In genomic region chr10:69885379-69886156, GRCh38 we compare ENCODE assay signal across 11 cellular contexts.
DNase-seq lines count a peak whose midpoint lies in the region; ATAC-seq, FAIRE-seq and TF ChIP-seq lines count a peak whose summit lies in the region.
"Had no signal": no experiment of that assay in that cellular context is flagged by ENCODE, and none has a peak within 500 bp of the region (broad histone marks: within the 10 kb centered on the region; RNA-seq: fewer than 3 reads in every experiment).

No MANE protein-coding gene starts in this region.

- no peaks in the 10 kb centered on the region for H4K20me1 ChIP-seq in keratinocyte (ENCODE audit: control insufficient read depth, extremely low read depth, insufficient read depth, low read length)

- in situ Hi-C loops in astrocyte of the cerebellum (cut with HindIII; ENCODE audit: low sequenced_read_pairs) = no loop called here

- no peaks in the 10 kb centered on the region for H3K9me3 Mint-ChIP-seq in stimulated activated memory B cell treated with anti-CD40 and anti-IgM and Interleukin-4, amounts not matched to agents 10 μg/mL and 1 μg/mL and 100 μg/mL, for 72 hours
- H3K9me3 Mint-ChIP-seq: activated T-cell treated with anti-CD3 and anti-CD28 coated beads, Interleukin-2, amount 50 U/mL, for 24 hours; CD8-positive, alpha-beta memory T cell had no signal

- DNase-seq in 8988T (peak; percentile 47), astrocyte of the cerebellum (ENCODE audit: low read depth) (no peak), keratinocyte (ENCODE audit: low read depth, low spot score) (no peak), NCI-H2081 treated with DMSO at 0.1 percent for 48 hours (lab: John Stamatoyannopoulos, UW) (no peak)
- no peak for DNase-seq in stimulated activated CD8-positive, alpha-beta memory T cell treated with anti-CD3 and anti-CD28 coated beads, Interleukin-4, amount 100 ng/mL, for 48 hours
- DNase-seq: activated T-cell treated with anti-CD3 and anti-CD28 coated beads, Interleukin-2, amount 50 U/mL, for 24 hours; CD8-positive, alpha-beta memory T cell had no signal

- no peak for ATAC-seq in stimulated activated memory B cell treated with anti-CD40 and anti-IgM and Interleukin-4, amounts not matched to agents 10 μg/mL and 1 μg/mL and 100 μg/mL, for 72 hours
- ATAC-seq in HG03469 (IDR thresholded peaks at IDR 0.05; ENCODE audit: unreplicated experiment) = no peak

- H3K4me3 ChIP-seq in astrocyte of the cerebellum (ENCODE audit: low read depth, low read length) (no peak overlapping the region), keratinocyte (ENCODE audit: control insufficient read depth in 2 of 3, extremely low read depth in 1 of 3, insufficient read depth in 2 of 3, low read depth in 1 of 3, low read length in 3 of 3) (no peak overlapping the region)
- H3K4me3 ChIP-seq: SJSA1 had no signal

- H3K4me1 ChIP-seq in keratinocyte (ENCODE audit: control insufficient read depth, extremely low read depth, insufficient read depth, low read length) = no peaks in the 10 kb centered on the region

- no peaks in the 10 kb centered on the region for H3K27me3 ChIP-seq in keratinocyte (ENCODE audit: control insufficient read depth, extremely low read depth, insufficient read depth, low read length)
- H3K27me3 ChIP-seq: SJSA1 had no signal

- H3K4me2 ChIP-seq in keratinocyte (ENCODE audit: control insufficient read depth, extremely low read depth, insufficient read depth, low read depth, low read length) = no peak overlapping the region

- H3K27ac Mint-ChIP-seq in stimulated activated memory B cell treated with anti-CD40 and anti-IgM and Interleukin-4, amounts not matched to agents 10 μg/mL and 1 μg/mL and 100 μg/mL, for 72 hours = no peak overlapping the region
- H3K27ac Mint-ChIP-seq: activated T-cell treated with anti-CD3 and anti-CD28 coated beads, Interleukin-2, amount 50 U/mL, for 24 hours; CD8-positive, alpha-beta memory T cell had no signal

- H2AFZ ChIP-seq in keratinocyte (ENCODE audit: control insufficient read depth, low read length) = no peak overlapping the region

- H3K27me3 Mint-ChIP-seq in stimulated activated memory B cell treated with anti-CD40 and anti-IgM and Interleukin-4, amounts not matched to agents 10 μg/mL and 1 μg/mL and 100 μg/mL, for 72 hours = peaks cover 26% of the 10 kb centered on the region

- H3K36me3 Mint-ChIP-seq in stimulated activated memory B cell treated with anti-CD40 and anti-IgM and Interleukin-4, amounts not matched to agents 10 μg/mL and 1 μg/mL and 100 μg/mL, for 72 hours = no peaks in the 10 kb centered on the region
- H3K36me3 Mint-ChIP-seq: CD8-positive, alpha-beta memory T cell had no signal

- H3K9me1 ChIP-seq in keratinocyte (ENCODE audit: control insufficient read depth, extremely low read depth, insufficient read depth, low read length) = no peaks in the 10 kb centered on the region

- no peak overlapping the region for H3K27ac ChIP-seq in keratinocyte (ENCODE audit: control insufficient read depth, insufficient read depth, low read length)
- H3K27ac ChIP-seq: SJSA1 had no signal

- H3K9me3 ChIP-seq in keratinocyte (ENCODE audit: control insufficient read depth, low read depth, low read length) = no peaks in the 10 kb centered on the region
- H3K9me3 ChIP-seq: SJSA1 had no signal

- no peaks in the 10 kb centered on the region for H3K4me1 Mint-ChIP-seq in stimulated activated memory B cell treated with anti-CD40 and anti-IgM and Interleukin-4, amounts not matched to agents 10 μg/mL and 1 μg/mL and 100 μg/mL, for 72 hours
- H3K4me1 Mint-ChIP-seq: CD8-positive, alpha-beta memory T cell had no signal

- peak; percentile 26; the same call in 1 of the 2 replicates for TF ChIP-seq CTCF in GM12874 (IDR thresholded peaks at IDR 0.05; ENCODE audit: insufficient read depth, low read depth, low read length)
- TF ChIP-seq CTCF in astrocyte of the cerebellum (IDR thresholded peaks at IDR 0.05; ENCODE audit: low read depth, low read length, missing control alignments) = peak; percentile 53
- peak; percentile 24 to 55 (median 51) for TF ChIP-seq CTCF in keratinocyte (optimal IDR thresholded peaks at IDR 0.05 in 1 of 3, IDR thresholded peaks at IDR 0.05 in 1 of 3, conservative IDR thresholded peaks at IDR 0.05 in 1 of 3; ENCODE audit: extremely low read depth in 1 of 3, insufficient read depth in 2 of 3, low read length in 3 of 3)

- no peaks in the 10 kb centered on the region for H3K36me3 ChIP-seq in keratinocyte (ENCODE audit: control insufficient read depth in 2 of 2, extremely low read depth in 1 of 2, insufficient read depth in 2 of 2, low read length in 2 of 2)

- H3K9ac ChIP-seq in keratinocyte (ENCODE audit: control insufficient read depth, extremely low read depth, insufficient read depth, low read length) = no peak overlapping the region

- no peak overlapping the region for H3K4me3 Mint-ChIP-seq in stimulated activated memory B cell treated with anti-CD40 and anti-IgM and Interleukin-4, amounts not matched to agents 10 μg/mL and 1 μg/mL and 100 μg/mL, for 72 hours
- H3K4me3 Mint-ChIP-seq: activated T-cell treated with anti-CD3 and anti-CD28 coated beads, Interleukin-2, amount 50 U/mL, for 24 hours; CD8-positive, alpha-beta memory T cell had no signal

- no peak for FAIRE-seq in keratinocyte (lab: Jason Lieb, UNC)

- dilution Hi-C loops in keratinocyte (cut with MboI; ENCODE audit: extremely low pct_ligation_motif_present, low sequenced_read_pairs) = no loop called here

- no peaks in the 10 kb centered on the region for H3K79me2 ChIP-seq in keratinocyte (ENCODE audit: control insufficient read depth, insufficient read depth, low read length)
